In genomic region chr4:142687547-142688275, GRCh38 we compare ENCODE assay signal across 16 cellular contexts.
"Had no signal": no experiment of that assay in that cellular context is flagged by ENCODE, and none has a peak within 500 bp of the region (broad histone marks: within the 10 kb centered on the region; RNA-seq: fewer than 3 reads in every experiment).

No MANE protein-coding gene starts in this region.

- H3K4me1 ChIP-seq: uterus had no signal

- H3K4me3 ChIP-seq: lung, uterus had no signal

- H3K9me3 ChIP-seq: uterus had no signal

- H3K36me3 Mint-ChIP-seq: immature natural killer cell, WTC11 had no signal

- DNase-seq: activated CD4-positive, alpha-beta T cell treated with anti-CD3 and anti-CD28 coated beads, Interleukin-2, amount 10 ng/mL, durations not matched to agents 24 days and 14 days; activated CD8-positive, alpha-beta T cell treated with anti-CD3 and anti-CD28 coated beads, Interleukin-2, amount 10 ng/mL, durations not matched to agents 7 days and 5 days; activated effector memory CD4-positive, alpha-beta T cell treated with anti-CD3 and anti-CD28 coated beads, Interleukin-2, amount 50 U/mL, for 16 hours; activated T-cell treated with anti-CD3 and anti-CD28 coated beads, Interleukin-2, amount 50 U/mL, for 24 hours; amniotic stem cell; immature natural killer cell; naive thymus-derived CD4-positive, alpha-beta T cell; T1000; trophoblast cell; uterus had no signal

- H3K27ac Mint-ChIP-seq: activated CD4-positive, alpha-beta T cell treated with anti-CD3 and anti-CD28 coated beads, Interleukin-2, amount 10 ng/mL, durations not matched to agents 24 days and 14 days; activated CD8-positive, alpha-beta T cell treated with anti-CD3 and anti-CD28 coated beads, Interleukin-2, amount 10 ng/mL, durations not matched to agents 7 days and 5 days; activated naive CD8-positive, alpha-beta T cell; activated T-cell treated with anti-CD3 and anti-CD28 coated beads, Interleukin-2, amount 50 U/mL, for 24 hours; immature natural killer cell; progenitor cell of endocrine pancreas; T-helper 1 cell treated with Interleukin-12 subunit alpha and Interleukin-12 subunit beta and Interleukin-4 antibody, amounts not matched to agents 30 μg/mL and 1 μg/mL, for 36 hours; WTC11 had no signal

- H3K27ac ChIP-seq: uterus had no signal

- ATAC-seq: activated CD8-positive, alpha-beta T cell treated with anti-CD3 and anti-CD28 coated beads, Interleukin-2, amount 10 ng/mL, durations not matched to agents 7 days and 5 days; left lobe of liver; naive thymus-derived CD4-positive, alpha-beta T cell; WTC11 had no signal

- H3K27me3 ChIP-seq: uterus had no signal

- H3K27me3 Mint-ChIP-seq: activated CD4-positive, alpha-beta T cell treated with anti-CD3 and anti-CD28 coated beads, Interleukin-2, amount 10 ng/mL, durations not matched to agents 24 days and 14 days; activated naive CD8-positive, alpha-beta T cell; activated T-cell treated with anti-CD3 and anti-CD28 coated beads, Interleukin-2, amount 50 U/mL, for 24 hours; naive thymus-derived CD4-positive, alpha-beta T cell; progenitor cell of endocrine pancreas had no signal

- H3K9me3 Mint-ChIP-seq: T-helper 1 cell treated with Interleukin-12 subunit alpha and Interleukin-12 subunit beta and Interleukin-4 antibody, amounts not matched to agents 30 μg/mL and 1 μg/mL, for 36 hours; WTC11 had no signal

- H3K4me3 Mint-ChIP-seq: activated CD4-positive, alpha-beta T cell treated with anti-CD3 and anti-CD28 coated beads, Interleukin-2, amount 10 ng/mL, durations not matched to agents 24 days and 14 days; activated CD8-positive, alpha-beta T cell treated with anti-CD3 and anti-CD28 coated beads, Interleukin-2, amount 10 ng/mL, durations not matched to agents 7 days and 5 days; activated naive CD8-positive, alpha-beta T cell; activated T-cell treated with anti-CD3 and anti-CD28 coated beads, Interleukin-2, amount 50 U/mL, for 24 hours; immature natural killer cell; T-helper 1 cell treated with Interleukin-12 subunit alpha and Interleukin-12 subunit beta and Interleukin-4 antibody, amounts not matched to agents 30 μg/mL and 1 μg/mL, for 36 hours; WTC11 had no signal

- H3K36me3 ChIP-seq: uterus had no signal

- H3K4me1 Mint-ChIP-seq: immature natural killer cell had no signal
